Comparison of ENCODE assay signal across 24 cellular contexts in the genomic region with DNA sequence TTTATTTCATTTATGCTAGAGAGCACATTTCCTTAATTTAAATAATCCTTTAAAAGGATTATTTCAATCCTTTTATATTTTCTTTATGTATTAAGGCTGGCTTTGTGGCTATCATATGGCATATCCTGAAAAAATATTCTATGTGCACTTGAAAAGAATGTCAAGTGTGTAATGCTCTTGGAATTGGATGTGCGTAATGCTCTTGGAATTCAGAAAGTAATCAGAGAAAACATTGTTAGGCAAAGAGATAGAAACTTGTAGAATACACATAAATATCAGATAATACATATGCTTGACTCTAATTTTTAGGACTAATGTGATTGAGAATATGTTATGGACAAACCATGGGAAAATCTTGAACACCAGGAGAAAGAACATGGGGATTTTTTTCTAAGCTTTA.
DNase-seq lines count a peak whose midpoint lies in the region; FAIRE-seq and TF ChIP-seq lines count a peak whose summit lies in the region.
"Had no signal": no experiment of that assay in that cellular context is flagged by ENCODE, and none has a peak within 500 bp of the region (broad histone marks: within the 10 kb centered on the region; RNA-seq: fewer than 3 reads in every experiment).

No MANE protein-coding gene starts in this region.

- BruUV-seq in mammary epithelial cell (replicated peaks; lab: Mats Ljungman, UMichigan) = no TSS peak
- BruUV-seq in MCF 10A (replicated peaks; lab: Mats Ljungman, UMichigan) = no TSS peak

- H3K9me3 ChIP-seq in mammary epithelial cell (replicated peaks; ENCODE audit: insufficient read depth, low read length) = no peaks in the 10 kb centered on the region
- no peaks in the 10 kb centered on the region for H3K9me3 ChIP-seq in adipocyte (ENCODE audit: control insufficient read depth, low read length)
- H3K9me3 ChIP-seq: uterus had no signal

- WGBS in mammary epithelial cell (ENCODE audit: low coverage, missing lambda C conversion rate) = 81% methylated on average over 1 of the region's 1 CpG

- peaks cover 19% of the 10 kb centered on the region for H3K4me1 Mint-ChIP-seq in MCF 10A (ENCODE audit: insufficient read depth, unreplicated experiment)
- H3K4me1 Mint-ChIP-seq: activated B cell treated with CpG ODN at 0.5 μM for 24 hours; stimulated activated naive B cell treated with anti-CD40 and anti-IgM and Interleukin-4, amounts not matched to agents 10 μg/mL and 1 μg/mL and 100 μg/mL, for 72 hours had no signal

- no peaks in the 10 kb centered on the region for H3K27me3 Mint-ChIP-seq in MCF 10A (ENCODE audit: insufficient read depth, unreplicated experiment)
- H3K27me3 Mint-ChIP-seq: activated B cell treated with CpG ODN at 0.5 μM for 24 hours; natural killer cell treated with Interleukin-12 subunit alpha and Interleukin-12 subunit beta and Interleukin-15 and Interleukin-18, amount 100 ng/mL, for 72 hours; stimulated activated naive B cell treated with anti-CD40 and anti-IgM and Interleukin-4, amounts not matched to agents 10 μg/mL and 1 μg/mL and 100 μg/mL, for 72 hours had no signal

- CTCF ChIA-PET in mammary epithelial cell (lab: Charles Lee; ENCODE audit: low non-redundant PET) (no interaction called here), MCF 10A (lab: Yijun Ruan, JAX) (no interaction called here)

- H3K36me3 ChIP-seq in mammary epithelial cell (ENCODE audit: insufficient read depth, low read length) (no peaks in the 10 kb centered on the region), adipocyte (ENCODE audit: control insufficient read depth, insufficient read depth, low read length, severe bottlenecking) (no peaks in the 10 kb centered on the region)
- H3K36me3 ChIP-seq: right lobe of liver, uterus had no signal

- no peaks in the 10 kb centered on the region for H3K36me3 Mint-ChIP-seq in MCF 10A (ENCODE audit: insufficient read depth, unreplicated experiment)
- H3K36me3 Mint-ChIP-seq: natural killer cell treated with Interleukin-12 subunit alpha and Interleukin-12 subunit beta and Interleukin-15 and Interleukin-18, amount 100 ng/mL, for 72 hours; stimulated activated naive B cell treated with anti-CD40 and anti-IgM and Interleukin-4, amounts not matched to agents 10 μg/mL and 1 μg/mL and 100 μg/mL, for 72 hours had no signal

- H3K27me3 ChIP-seq in mammary epithelial cell (ENCODE audit: insufficient read depth, low read length) (no peaks in the 10 kb centered on the region), adipocyte (replicated peaks; ENCODE audit: control insufficient read depth, insufficient read depth, low read length) (no peaks in the 10 kb centered on the region)
- H3K27me3 ChIP-seq: right lobe of liver, uterus had no signal

- no peak for FAIRE-seq in urothelium cell line (lab: Jason Lieb, UNC)
- FAIRE-seq: D721Med, endothelial cell of umbilical vein had no signal

- DNase-seq in mammary epithelial cell = peak; percentile 40
- DNase-seq in MCF 10A (ENCODE audit: unreplicated experiment) = no peak
- DNase-seq in adipocyte (ENCODE audit: low read depth) = peak; percentile 78
- peak; percentile 67 for DNase-seq in fibroblast of villous mesenchyme (ENCODE audit: low read depth)
- peak; percentile 32 for DNase-seq in urothelium cell line (ENCODE audit: low spot score)
- DNase-seq in KG1 (lab: John Stamatoyannopoulos, UW) = no peak
- DNase-seq in activated CD4-positive, alpha-beta T cell treated with anti-CD3 and anti-CD28 coated beads for 48 hours = no peak
- DNase-seq in stimulated activated naive CD4-positive, alpha-beta T cell (lab: John Stamatoyannopoulos, UW) = no peak
- DNase-seq: 8988T; activated B cell treated with CpG ODN at 0.5 μM for 24 hours; activated CD8-positive, alpha-beta memory T cell treated with anti-CD3 and anti-CD28 coated beads, Interleukin-2, amount 50 U/mL, for 4 hours; activated naive CD4-positive, alpha-beta T cell treated with anti-CD3 and anti-CD28 coated beads, Interleukin-2, amount 50 U/mL, for 16 hours; GOT3; KBM-7; left ventricle myocardium superior; NCI-H1436; NCI-H524 treated with DMSO at 0.1 percent for 48 hours; PC-9; right lobe of liver; stimulated activated naive B cell treated with anti-CD40 and anti-IgM and Interleukin-4, amounts not matched to agents 10 μg/mL and 1 μg/mL and 100 μg/mL, for 72 hours; uterus had no signal

- H3K27ac Mint-ChIP-seq in MCF 10A (ENCODE audit: low read depth, unreplicated experiment) = no peak overlapping the region
- H3K27ac Mint-ChIP-seq: activated B cell treated with CpG ODN at 0.5 μM for 24 hours; natural killer cell treated with Interleukin-12 subunit alpha and Interleukin-12 subunit beta and Interleukin-15 and Interleukin-18, amount 100 ng/mL, for 72 hours; stimulated activated naive B cell treated with anti-CD40 and anti-IgM and Interleukin-4, amounts not matched to agents 10 μg/mL and 1 μg/mL and 100 μg/mL, for 72 hours had no signal

- TF ChIP-seq CTCF in mammary epithelial cell (conservative IDR thresholded peaks at IDR 0.05 in 1 of 2, IDR thresholded peaks at IDR 0.05 in 1 of 2; ENCODE audit: extremely low read depth in 1 of 2, insufficient read depth in 1 of 2, low read depth in 1 of 2, low read length in 2 of 2) = no peak
- TF ChIP-seq CTCF in MCF 10A (IDR thresholded peaks at IDR 0.05; ENCODE audit: unreplicated experiment) = no peak
- TF ChIP-seq CTCF in fibroblast of villous mesenchyme (IDR thresholded peaks at IDR 0.05; ENCODE audit: insufficient read depth, low read depth, low read length) = no peak

- H4K20me1 ChIP-seq in mammary epithelial cell (ENCODE audit: insufficient read depth, low read length) = no peaks in the 10 kb centered on the region

- no peaks in the 10 kb centered on the region for H3K9me3 Mint-ChIP-seq in MCF 10A (ENCODE audit: unreplicated experiment)
- H3K9me3 Mint-ChIP-seq: activated B cell treated with CpG ODN at 0.5 μM for 24 hours had no signal

- peaks cover 3% of the 10 kb centered on the region for H3K4me1 ChIP-seq in mammary epithelial cell (ENCODE audit: insufficient read depth, low read length)
- H3K4me1 ChIP-seq in adipocyte (ENCODE audit: control insufficient read depth, insufficient read depth, low read length) = peaks cover 19% of the 10 kb centered on the region
- H3K4me1 ChIP-seq: right lobe of liver, uterus had no signal

- in situ Hi-C loops in mammary epithelial cell (cut with MboI; ENCODE audit: low sequenced_read_pairs in 2 of 2) = no loop called here

- no peaks in the 10 kb centered on the region for H3K79me2 ChIP-seq in mammary epithelial cell (ENCODE audit: insufficient read depth, low read length)

- H3K9ac ChIP-seq in mammary epithelial cell (ENCODE audit: insufficient read depth, low read length) = no peak overlapping the region
- H3K9ac ChIP-seq in adipocyte (ENCODE audit: low read length) = no peak overlapping the region

- POLR2A ChIA-PET in MCF 10A (lab: Yijun Ruan, JAX) = no interaction called here

- H2AFZ ChIP-seq in mammary epithelial cell (ENCODE audit: low read depth, low read length) = no peak overlapping the region
- H2AFZ ChIP-seq: PC-9 had no signal

- dilution Hi-C loops in mammary epithelial cell (cut with HindIII; ENCODE audit: low sequenced_read_pairs) = no loop called here

- no peak overlapping the region for H3K4me2 ChIP-seq in mammary epithelial cell (ENCODE audit: insufficient read depth, low read depth, low read length)
- H3K4me2 ChIP-seq: PC-9 had no signal

- H3K4me3 Mint-ChIP-seq in MCF 10A (ENCODE audit: unreplicated experiment) = no peak overlapping the region
- H3K4me3 Mint-ChIP-seq: activated B cell treated with CpG ODN at 0.5 μM for 24 hours; natural killer cell treated with Interleukin-12 subunit alpha and Interleukin-12 subunit beta and Interleukin-15 and Interleukin-18, amount 100 ng/mL, for 72 hours; stimulated activated naive B cell treated with anti-CD40 and anti-IgM and Interleukin-4, amounts not matched to agents 10 μg/mL and 1 μg/mL and 100 μg/mL, for 72 hours had no signal

- H3K4me3 ChIP-seq in mammary epithelial cell (replicated peaks in 1 of 3; ENCODE audit: insufficient read depth in 1 of 3, low read depth in 2 of 3, low read length in 3 of 3) (no peak overlapping the region), adipocyte (ENCODE audit: low read length) (no peak overlapping the region), fibroblast of villous mesenchyme (ENCODE audit: low read depth, low read length) (no peak overlapping the region)
- H3K4me3 ChIP-seq: PC-9, right lobe of liver, uterus had no signal

- intact Hi-C loops in mammary epithelial cell (cut with micrococcal nuclease) (no loop called here), MCF 10A (cut with micrococcal nuclease) (no loop called here)

- H3K27ac ChIP-seq in mammary epithelial cell (ENCODE audit: insufficient read depth, low read depth, low read length) = no peak overlapping the region
- H3K27ac ChIP-seq: PC-9, right lobe of liver, uterus had no signal

Comparison
In these comparisons a context has a peak if more than half of its experiments do, and no peak if none do; other contexts are left out.
1. DNase-seq: peak in mammary epithelial cell (single experiment), adipocyte (single experiment), fibroblast of villous mesenchyme (single experiment) and urothelium cell line (single experiment); none in MCF 10A (single experiment), KG1 (single experiment), activated CD4-positive, alpha-beta T cell treated with anti-CD3 and anti-CD28 coated beads for 48 hours (single experiment) and stimulated activated naive CD4-positive, alpha-beta T cell (0 of 6).